ENCODE assay signal across 8 cellular contexts in the genomic region with DNA sequence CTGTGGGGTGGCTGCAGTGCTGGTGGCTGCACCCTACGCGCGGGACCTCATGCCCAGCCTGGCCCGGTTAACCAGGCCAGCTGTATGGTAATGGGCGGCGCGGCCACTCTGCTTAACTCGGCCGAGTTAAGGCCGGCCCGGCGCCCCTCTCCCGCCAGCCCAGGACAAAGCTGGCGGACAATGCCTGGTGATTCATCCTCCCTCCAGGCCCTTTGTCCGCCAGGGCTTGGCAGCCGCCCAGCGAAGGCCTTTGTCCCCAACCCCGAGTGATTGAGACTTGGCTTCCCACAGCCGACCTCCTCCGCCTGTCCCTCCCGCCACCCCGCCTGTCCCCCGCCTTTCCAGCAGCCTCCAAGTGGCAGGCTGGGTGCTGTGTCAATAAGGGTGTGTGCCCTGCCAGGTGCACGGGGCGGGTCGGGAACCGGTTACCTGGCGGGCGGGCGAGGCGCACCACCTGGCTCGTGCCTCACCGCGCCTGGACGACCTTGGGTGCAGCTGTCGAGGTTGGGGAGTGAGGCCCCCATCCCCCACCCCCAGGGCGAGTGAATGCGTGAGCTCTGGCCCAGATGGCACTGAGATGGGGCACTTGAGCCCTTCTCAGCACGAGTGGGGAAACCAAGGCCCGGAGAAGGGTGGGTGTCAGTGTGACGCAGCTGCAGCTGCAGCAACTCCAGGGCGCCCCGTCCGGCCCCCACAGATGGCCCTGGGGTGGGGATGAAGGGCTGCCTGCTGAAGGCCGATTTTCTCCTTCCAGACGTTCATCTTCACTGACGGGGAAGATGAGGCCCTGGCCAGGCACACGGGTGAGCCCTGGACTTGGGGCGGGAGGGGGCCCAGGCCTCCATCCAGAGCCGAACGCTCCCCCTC. TPM values are rescaled to one million over a fixed set of nuclear protein-coding genes. Genes with fewer than 3 reads are reported as not detected.
DNase-seq lines count a peak whose midpoint lies in the region; ATAC-seq and TF ChIP-seq lines count a peak whose summit lies in the region.

No MANE protein-coding gene starts in this region.

- no peak for DNase-seq in activated naive CD4-positive, alpha-beta T cell treated with anti-CD3 and anti-CD28 coated beads, Interleukin-2, amount 10 ng/mL, durations not matched to agents 7 days and 5 days
- no peak for DNase-seq in activated naive CD4-positive, alpha-beta T cell (lab: John Stamatoyannopoulos, UW)
- DNase-seq in RPMI8226 (peak; percentile 92), endothelial cell (ENCODE audit: low spot score) (peak; percentile 50), mesendoderm (peak; percentile 59)

- H3K27me3 Mint-ChIP-seq in activated naive CD4-positive, alpha-beta T cell treated with anti-CD3 and anti-CD28 coated beads, Interleukin-2, amount 10 ng/mL, durations not matched to agents 7 days and 5 days: peaks cover under 1% of the 10 kb centered on the region
- peaks cover 14% of the 10 kb centered on the region for H3K27me3 Mint-ChIP-seq in endothelial cell (ENCODE audit: unreplicated experiment)

- no peak overlapping the region for H2BK120ac ChIP-seq in mesendoderm (ENCODE audit: low read depth, low read length)

- no peak for TF ChIP-seq CTCF in endothelial cell (IDR thresholded peaks at IDR 0.05; ENCODE audit: unreplicated experiment)

- H3K36me3 ChIP-seq in mesendoderm (ENCODE audit: control insufficient read depth, insufficient read depth, low read length) (no peaks in the 10 kb centered on the region), urinary bladder (ENCODE audit: insufficient read depth) (no peaks in the 10 kb centered on the region)

- no peak overlapping the region for H3K18ac ChIP-seq in mesendoderm (ENCODE audit: low read length)

- H3K27me3 ChIP-seq in mesendoderm (ENCODE audit: insufficient read depth, low read length, poor library complexity): peaks cover 9% of the 10 kb centered on the region

- peaks cover 55% of the 10 kb centered on the region for H3K4me1 Mint-ChIP-seq in activated naive CD4-positive, alpha-beta T cell treated with anti-CD3 and anti-CD28 coated beads, Interleukin-2, amount 10 ng/mL, durations not matched to agents 7 days and 5 days
- peaks cover 18% of the 10 kb centered on the region for H3K4me1 Mint-ChIP-seq in endothelial cell (ENCODE audit: unreplicated experiment)

- H2BK15ac ChIP-seq in mesendoderm (replicated peaks; ENCODE audit: low read depth): no peak overlapping the region

- peak overlapping the region; percentile 33 for H3K9ac ChIP-seq in mesendoderm (ENCODE audit: low read length)

- H3K27ac ChIP-seq in mesendoderm (ENCODE audit: low read depth, low read length): peak overlapping the region; percentile 28
- peak overlapping the region; percentile 72 for H3K27ac ChIP-seq in urinary bladder (ENCODE audit: low read depth)

- no peaks in the 10 kb centered on the region for H3K79me1 ChIP-seq in mesendoderm (ENCODE audit: low read length)

- no peak overlapping the region for H4K5ac ChIP-seq in mesendoderm (ENCODE audit: low read length)

- no CpG with 5 or more reads among the region's 51 CpGs for WGBS in mesendoderm (ENCODE audit: extremely low coverage, insufficient coverage, low lambda C conversion rate)
- WGBS in urinary bladder: 49% methylated on average over 51 of the region's 51 CpGs

- H3K4me1 ChIP-seq in mesendoderm (ENCODE audit: control insufficient read depth, low read depth, low read length) (peaks cover 3% of the 10 kb centered on the region), urinary bladder (ENCODE audit: insufficient read depth) (no peaks in the 10 kb centered on the region)

- H3K79me2 ChIP-seq in mesendoderm (ENCODE audit: control insufficient read depth, insufficient read depth, low read length): no peaks in the 10 kb centered on the region

- H3K56ac ChIP-seq in mesendoderm (ENCODE audit: low read length): peak overlapping the region; percentile 64

- no peaks in the 10 kb centered on the region for H3K9me3 Mint-ChIP-seq in activated naive CD4-positive, alpha-beta T cell treated with anti-CD3 and anti-CD28 coated beads, Interleukin-2, amount 10 ng/mL, durations not matched to agents 7 days and 5 days
- H3K9me3 Mint-ChIP-seq in endothelial cell (ENCODE audit: unreplicated experiment): no peaks in the 10 kb centered on the region

- peaks cover 44% of the 10 kb centered on the region for H3K36me3 Mint-ChIP-seq in activated naive CD4-positive, alpha-beta T cell treated with anti-CD3 and anti-CD28 coated beads, Interleukin-2, amount 10 ng/mL, durations not matched to agents 7 days and 5 days
- peaks cover 5% of the 10 kb centered on the region for H3K36me3 Mint-ChIP-seq in endothelial cell (ENCODE audit: low read depth, unreplicated experiment)

- H3K4me3 ChIP-seq in mesendoderm (ENCODE audit: low read length) (no peak overlapping the region), urinary bladder (ENCODE audit: low read depth, low read length) (no peak overlapping the region)

- peak overlapping the region; percentile 38 for H3K4me3 Mint-ChIP-seq in activated naive CD4-positive, alpha-beta T cell treated with anti-CD3 and anti-CD28 coated beads, Interleukin-2, amount 10 ng/mL, durations not matched to agents 7 days and 5 days
- no peak overlapping the region for H3K4me3 Mint-ChIP-seq in endothelial cell (ENCODE audit: unreplicated experiment)

- no peak overlapping the region for H4K8ac ChIP-seq in mesendoderm (ENCODE audit: low read depth, low read length)

- no peak for ATAC-seq in HG02571 (IDR thresholded peaks at IDR 0.05; ENCODE audit: unreplicated experiment)
- ATAC-seq in HG03460 (IDR thresholded peaks at IDR 0.05; ENCODE audit: unreplicated experiment): no peak

- H3K4ac ChIP-seq in mesendoderm (ENCODE audit: low read depth, low read length): peak overlapping the region; percentile 43

- H2BK5ac ChIP-seq in mesendoderm (ENCODE audit: low read length): no peak overlapping the region

- no peak overlapping the region for H2AK5ac ChIP-seq in mesendoderm (ENCODE audit: low read length)

- no peak overlapping the region for H3K4me2 ChIP-seq in mesendoderm (ENCODE audit: low read length)

- peak overlapping the region; percentile 14 for H3K27ac Mint-ChIP-seq in activated naive CD4-positive, alpha-beta T cell treated with anti-CD3 and anti-CD28 coated beads, Interleukin-2, amount 10 ng/mL, durations not matched to agents 7 days and 5 days
- no peak overlapping the region for H3K27ac Mint-ChIP-seq in endothelial cell (ENCODE audit: unreplicated experiment)

- CTCF ChIA-PET in activated naive CD4-positive, alpha-beta T cell treated with anti-CD3 and anti-CD28 coated beads, Interleukin-2, amount 10 ng/mL, durations not matched to agents 7 days and 5 days (lab: Charles Lee): no interaction called here

- H3K23ac ChIP-seq in mesendoderm (ENCODE audit: low read length): peak overlapping the region; percentile 15

RNA-seq across cellular contexts. Expression of a gene that starts 4.6 kb away (rescaled TPM):
- total RNA-seq in endothelial cell (ENCODE audit: unreplicated experiment) (83.5 TPM), urinary bladder (16.8 TPM)
- 1.2 TPM for polyA plus RNA-seq in mesendoderm (2013, experiment 1 of 2)
- polyA plus RNA-seq in mesendoderm (2013, experiment 2 of 2): 1.7 TPM
- polyA plus RNA-seq in urinary bladder: 10.7 TPM

RNA-seq across cellular contexts. Expression of a gene that starts 31.1 kb away (rescaled TPM):
- total RNA-seq in endothelial cell (ENCODE audit: unreplicated experiment) (34.0 TPM), urinary bladder (18.2 TPM)
- polyA plus RNA-seq in mesendoderm (2013, experiment 1 of 2): 18.2 TPM
- polyA plus RNA-seq in mesendoderm (2013, experiment 2 of 2): 18.3 TPM
- 30.9 TPM for polyA plus RNA-seq in urinary bladder

RNA-seq across cellular contexts. Expression of a gene that starts 34.6 kb away (rescaled TPM):
- total RNA-seq in endothelial cell (ENCODE audit: unreplicated experiment): 9.6 TPM
- polyA plus RNA-seq in mesendoderm (2013, experiment 1 of 2): 3.1 TPM
- 2.8 TPM for polyA plus RNA-seq in mesendoderm (2013, experiment 2 of 2)
- 9.3 TPM for total RNA-seq in urinary bladder
- polyA plus RNA-seq in urinary bladder: 8.9 TPM

RNA-seq across cellular contexts. Expression of a gene that starts 48.0 kb away (rescaled TPM):
- total RNA-seq in endothelial cell (ENCODE audit: unreplicated experiment) (not detected), urinary bladder (not detected)
- not detected for polyA plus RNA-seq in mesendoderm (2013, experiment 1 of 2)
- polyA plus RNA-seq in mesendoderm (2013, experiment 2 of 2): not detected
- polyA plus RNA-seq in urinary bladder: not detected

Comparison
In these comparisons a context has a peak if more than half of its experiments do, and no peak if none do; other contexts are left out.
1. DNase-seq: peak in RPMI8226 (single experiment), endothelial cell (single experiment) and mesendoderm (single experiment); none in activated naive CD4-positive, alpha-beta T cell treated with anti-CD3 and anti-CD28 coated beads, Interleukin-2, amount 10 ng/mL, durations not matched to agents 7 days and 5 days (single experiment) and activated naive CD4-positive, alpha-beta T cell (0 of 4).